8 cellular contexts compared by ENCODE assay signal in genomic region chr13:36819064-36819810, GRCh38. TPM values are rescaled to one million over a fixed set of nuclear protein-coding genes. Genes with fewer than 3 reads are reported as not detected.
A peak's percentile ranks its signal among the peaks of the same experiment; 100 is the strongest.
DNase-seq lines count a peak whose midpoint lies in the region; ATAC-seq and TF ChIP-seq lines count a peak whose summit lies in the region.

TSS of gene RFXAP (plus strand) at chr13:36819222. CDS start at chr13:36819358, 136 bp downstream.

- H3K27me3 ChIP-seq in fibroblast of lung (ENCODE audit: control insufficient read depth, insufficient read depth, low read length) = no peaks in the 10 kb centered on the region

- intact Hi-C loops in natural killer cell (cut with micrococcal nuclease) = loop anchor here (5.0 kb wide), 1 partner anchor 178 kb away; the partner anchor contains the start of gene ALG5

- no peaks in the 10 kb centered on the region for H3K9me3 ChIP-seq in fibroblast of lung (ENCODE audit: control insufficient read depth, insufficient read depth, low read depth, low read length)

- H3K27me3 Mint-ChIP-seq in natural killer cell (ENCODE audit: low read depth in 2 of 2) = peaks cover 15 to 19% of the 10 kb centered on the region in 2 donors

- no peaks in the 10 kb centered on the region for H3K9me3 Mint-ChIP-seq in natural killer cell

- peak within 1 kb of the TSS; percentile 76 for H3K4me3 ChIP-seq in Jurkat, Clone E6-1 (ENCODE audit: low read length)
- H3K4me3 ChIP-seq in fibroblast of lung (replicated peaks in 1 of 4; ENCODE audit: control extremely low read depth in 1 of 4, insufficient read depth in 1 of 4, low read depth in 3 of 4, low read length in 4 of 4) = peak within 1 kb of the TSS; percentile 45 to 88 (median 77)

- no peaks in the 10 kb centered on the region for H3K36me3 ChIP-seq in fibroblast of lung (ENCODE audit: control insufficient read depth, insufficient read depth, low read length)

- H3K27ac Mint-ChIP-seq in natural killer cell = peak within 1 kb of the TSS; percentile 87 to 90

- H3K4me2 ChIP-seq in fibroblast of lung (ENCODE audit: extremely low read depth, insufficient read depth, low read length) = peak within 1 kb of the TSS; percentile 97

- H3K4me1 ChIP-seq in fibroblast of lung (ENCODE audit: control insufficient read depth, extremely low read depth, insufficient read depth, low read length) = peaks cover 3% of the 10 kb centered on the region

- H2AFZ ChIP-seq in fibroblast of lung (ENCODE audit: low read length) = peak within 1 kb of the TSS; percentile 60

- DNase-seq in DMS79 treated with DMSO at 0.1 percent for 48 hours (lab: John Stamatoyannopoulos, UW) (peak; percentile 79), RKO (ENCODE audit: low spot score) (peak; percentile 89), activated T-helper 1 cell treated with Interleukin-2 at 50 U/mL for 16 hours (ENCODE audit: low read depth) (peak; percentile 89), fibroblast of lung (ENCODE audit: low read depth in 2 of 2) (peak; percentile 73 to 83), natural killer cell (peak; percentile 90)
- peak; percentile 83 for DNase-seq in Jurkat, Clone E6-1 (ENCODE audit: low read depth, low spot score)
- DNase-seq in stimulated activated naive CD4-positive, alpha-beta T cell (lab: John Stamatoyannopoulos, UW) = peak; percentile 81 to 92 (median 87)

- ATAC-seq in GM21619 (IDR thresholded peaks at IDR 0.05; ENCODE audit: unreplicated experiment) (peak; percentile 87), natural killer cell (peak; percentile 91 to 95 (median 92))

- TF ChIP-seq CTCF in fibroblast of lung (conservative IDR thresholded peaks at IDR 0.05 in 1 of 2, IDR thresholded peaks at IDR 0.05 in 1 of 2; ENCODE audit: low read depth in 1 of 2, low read length in 2 of 2) = no peak
- TF ChIP-seq CTCF in natural killer cell (IDR thresholded peaks at IDR 0.05) = no peak

- H3K9ac ChIP-seq in fibroblast of lung (ENCODE audit: insufficient read depth, low read length) = peak within 1 kb of the TSS; percentile 73

- peaks cover 44 to 45% of the 10 kb centered on the region in 2 donors for H3K4me1 Mint-ChIP-seq in natural killer cell

- H4K20me1 ChIP-seq in fibroblast of lung (ENCODE audit: control insufficient read depth, extremely low read depth, insufficient read depth, low read length) = no peaks in the 10 kb centered on the region

- H3K4me3 Mint-ChIP-seq in natural killer cell = peak within 1 kb of the TSS; percentile 95

- peak within 1 kb of the TSS; percentile 54 for H3K27ac ChIP-seq in fibroblast of lung (ENCODE audit: insufficient read depth, low read length)

- no peaks in the 10 kb centered on the region for H3K36me3 Mint-ChIP-seq in natural killer cell

- peaks cover 22% of the 10 kb centered on the region for H3K79me2 ChIP-seq in fibroblast of lung (ENCODE audit: control insufficient read depth, insufficient read depth, low read length)

RNA-seq across cellular contexts. Expression of gene RFXAP, which starts in this region (rescaled TPM):
- polyA plus RNA-seq in Jurkat, Clone E6-1 (2012; ENCODE audit: insufficient read depth, insufficient read length) = 7.7 TPM
- total RNA-seq in fibroblast of lung = 1.0 and 1.8 TPM in 2 replicates
- 4.2 and 4.6 TPM in 2 replicates for polyA plus RNA-seq in fibroblast of lung
- 3.9 and 4.4 TPM in 2 replicates for polyA plus RNA-seq in fibroblast of lung (2012)
- 0.67 TPM in 1 of 2 replicates, not detected in the other for polyA minus RNA-seq in fibroblast of lung (ENCODE audit: low replicate concordance)
- 10 to 100 TPM in 2 of 3 donors, 1 to 10 TPM in 1; 6.0 to 13.3 (median 11.3) TPM for total RNA-seq in natural killer cell

Comparison
In these comparisons a context has a peak if more than half of its experiments do, and no peak if none do; other contexts are left out.
1. Peak in every context shown above with its lines: DNase-seq, ATAC-seq, H3K4me3 ChIP-seq and H3K27ac ChIP-seq.